In the genomic region with DNA sequence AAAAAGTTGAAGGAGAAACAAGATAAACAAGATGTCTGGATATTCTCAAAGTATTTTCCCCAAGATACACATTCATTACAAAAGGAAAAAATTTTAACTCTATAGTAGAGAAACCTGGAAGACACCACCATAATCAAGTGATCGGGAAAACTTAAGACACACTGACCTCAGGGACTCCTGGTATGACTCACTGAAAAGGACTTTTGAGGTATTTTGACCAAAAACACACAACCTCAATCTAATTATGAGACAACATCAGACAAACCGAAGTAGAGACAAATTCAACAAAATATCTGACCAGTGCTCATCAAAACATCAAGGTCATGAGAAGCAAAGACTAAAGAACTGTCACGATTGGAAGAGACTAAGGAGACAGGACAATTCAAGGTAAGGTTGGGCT, we compare ENCODE assay signal across 8 cellular contexts. TPM values are rescaled to one million over a fixed set of nuclear protein-coding genes. Genes with fewer than 3 reads are reported as not detected.
DNase-seq lines count a peak whose midpoint lies in the region; ATAC-seq and TF ChIP-seq lines count a peak whose summit lies in the region.

No MANE protein-coding gene starts in this region.

- DNase-seq in AG04450 (ENCODE audit: low read depth, low spot score) (no peak), germinal center (ENCODE audit: low spot score) (no peak), activated gamma-delta T cell (lab: John Stamatoyannopoulos, UW) (no peak), RPMI8226 (no peak), NCI-H69 (lab: John Stamatoyannopoulos, UW) (no peak)
- no peak for DNase-seq in activated naive CD4-positive, alpha-beta T cell treated with anti-CD3 and anti-CD28 coated beads, Interleukin-2, amount 50 U/mL, for 72 hours (ENCODE audit: low spot score in 2 of 2)

- H3K4me3 ChIP-seq in AG04450 (ENCODE audit: low read depth, low read length) = peak overlapping the region; percentile 8
- H3K4me3 ChIP-seq in muscle layer of colon (ENCODE audit: low read depth in 1 of 2, low read length in 2 of 2) = no peak overlapping the region

- no peaks in the 10 kb centered on the region for H3K9me3 Mint-ChIP-seq in activated naive CD4-positive, alpha-beta T cell treated with anti-CD3 and anti-CD28 coated beads, Interleukin-2, amount 50 U/mL, for 72 hours

- H3K9me3 ChIP-seq in AG04450 (ENCODE audit: control insufficient read depth, insufficient read depth, low read length) (no peaks in the 10 kb centered on the region), muscle layer of colon (ENCODE audit: low read length) (no peaks in the 10 kb centered on the region)

- peaks cover 14 to 30% of the 10 kb centered on the region in 2 donors for H3K36me3 Mint-ChIP-seq in activated naive CD4-positive, alpha-beta T cell treated with anti-CD3 and anti-CD28 coated beads, Interleukin-2, amount 50 U/mL, for 72 hours

- H3K27ac ChIP-seq in AG04450 (ENCODE audit: low read depth, low read length) = peak overlapping the region; percentile 90
- H3K27ac ChIP-seq in muscle layer of colon (ENCODE audit: low read depth, low read length) = no peak overlapping the region

- H3K27ac Mint-ChIP-seq in activated naive CD4-positive, alpha-beta T cell treated with anti-CD3 and anti-CD28 coated beads, Interleukin-2, amount 50 U/mL, for 72 hours = peak overlapping the region; percentile 78 to 92

- CTCF ChIA-PET in AG04450 (lab: Charles Lee) = interaction anchor here (0.9 kb wide), 1 partner anchor 30 kb away, joined by 4 read pairs; no protein-coding TSS in a partner anchor

- POLR2A ChIA-PET in AG04450 (lab: Yijun Ruan, JAX) = no interaction called here

- peak; percentile 30 for ATAC-seq in GM21737 (IDR thresholded peaks at IDR 0.05; ENCODE audit: unreplicated experiment)
- peak in 1 of 2 donors; percentile 46 for ATAC-seq in activated naive CD4-positive, alpha-beta T cell treated with anti-CD3 and anti-CD28 coated beads, Interleukin-2, amount 50 U/mL, for 72 hours

- H3K4me1 ChIP-seq in muscle layer of colon (ENCODE audit: insufficient read depth, low read length) = peaks cover 68% of the 10 kb centered on the region

- H3K9ac ChIP-seq in muscle layer of colon (ENCODE audit: low read length) = peak overlapping the region; percentile 23

- no peak for TF ChIP-seq CTCF in AG04450 (IDR thresholded peaks at IDR 0.05; ENCODE audit: low read depth, low read length)

- H3K27me3 ChIP-seq in AG04450 (ENCODE audit: control insufficient read depth, insufficient read depth, low read length) (no peaks in the 10 kb centered on the region), muscle layer of colon (ENCODE audit: control insufficient read depth in 1 of 2, insufficient read depth in 2 of 2, low read length in 2 of 2) (no peaks in the 10 kb centered on the region)

- no peaks in the 10 kb centered on the region for H3K36me3 ChIP-seq in muscle layer of colon (ENCODE audit: insufficient read depth, low read length)

RNA-seq across cellular contexts. Expression of a gene that starts 34.7 kb away (rescaled TPM):
- 41.9 and 46.7 TPM in 2 replicates for polyA plus RNA-seq in AG04450 (2011; rRNA removed)
- polyA minus RNA-seq in AG04450 (2011; rRNA and poly(A)+ RNA removed) = 40.2 and 47.5 TPM in 2 replicates
- total RNA-seq in activated naive CD4-positive, alpha-beta T cell treated with anti-CD3 and anti-CD28 coated beads, Interleukin-2, amount 50 U/mL, for 72 hours = 100 to 1,000 TPM in 1 of 2 donors, 10 to 100 TPM in 1; 66.0 to 113 TPM
